In the genomic region with DNA sequence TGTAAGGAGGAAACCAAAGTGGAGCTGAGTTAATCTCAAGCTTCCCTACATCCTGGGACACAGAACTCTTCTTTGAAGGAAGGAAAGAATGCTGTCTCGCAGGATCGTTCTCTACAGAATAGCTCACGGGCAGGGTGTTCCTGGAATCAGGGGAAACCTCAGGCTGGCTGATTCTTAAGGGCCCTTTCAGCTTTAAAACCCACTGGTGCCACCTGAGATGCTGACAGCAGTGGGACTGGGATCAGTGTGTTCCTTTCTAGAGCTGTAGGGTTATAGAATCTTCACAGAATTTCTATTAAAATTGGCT, we compare ENCODE assay signal across 18 cellular contexts. TPM values are rescaled to one million over a fixed set of nuclear protein-coding genes. Genes with fewer than 3 reads are reported as not detected.
A peak's percentile ranks its signal among the peaks of the same experiment; 100 is the strongest.
DNase-seq lines count a peak whose midpoint lies in the region; ATAC-seq, FAIRE-seq and TF ChIP-seq lines count a peak whose summit lies in the region.
"Had no signal": no experiment of that assay in that cellular context is flagged by ENCODE, and none has a peak within 500 bp of the region (broad histone marks: within the 10 kb centered on the region; RNA-seq: fewer than 3 reads in every experiment).

No MANE protein-coding gene starts in this region.

- 0 out of 2 replicates have a peak, but pooled peaks cover 4% of the 10 kb centered on the region for H3K4me1 ChIP-seq in H9 (ENCODE audit: insufficient read depth, low read length)
- H3K4me1 ChIP-seq in K562 (replicated peaks in 1 of 2; ENCODE audit: control insufficient read depth in 2 of 2, insufficient read depth in 2 of 2, low read length in 2 of 2): no peaks in the 10 kb centered on the region
- peaks cover 13% of the 10 kb centered on the region for H3K4me1 ChIP-seq in mesodermal cell (ENCODE audit: control insufficient read depth, insufficient read depth, low read length, poor library complexity, severe bottlenecking)
- peaks cover 15 to 20% of the 10 kb centered on the region in 2 experiments for H3K4me1 ChIP-seq in trophoblast cell (ENCODE audit: control insufficient read depth in 1 of 2, insufficient read depth in 2 of 2, low read length in 2 of 2)

- peaks cover 28% of the 10 kb centered on the region; the same call in 2 of the 3 replicates for H3K36me3 ChIP-seq in K562 (ENCODE audit: control insufficient read depth, insufficient read depth, low read length)
- peaks cover 59% of the 10 kb centered on the region for H3K36me3 ChIP-seq in mesodermal cell (ENCODE audit: control insufficient read depth, insufficient read depth, low read length)
- H3K36me3 ChIP-seq in trophoblast cell (ENCODE audit: control insufficient read depth in 1 of 2, insufficient read depth in 2 of 2, low read length in 2 of 2): peaks cover 33 to 42% of the 10 kb centered on the region in 2 experiments

- no peak overlapping the region for H3K56ac ChIP-seq in H9 (ENCODE audit: insufficient read length, low read depth, low read length)

- no CpG with 5 or more reads among the region's 3 CpGs for WGBS in H9 (ENCODE audit: extremely low coverage, insufficient read length, low lambda C conversion rate)
- 92% methylated on average over 3 of the region's 3 CpGs for WGBS in K562 (ENCODE audit: insufficient coverage, low coverage, missing lambda C conversion rate)
- 96 to 100% methylated on average over 1 to 3 of the region's 3 CpGs for WGBS in mesodermal cell (ENCODE audit: insufficient coverage in 2 of 2), 2 experiments
- no CpG with 5 or more reads among the region's 3 CpGs for WGBS in trophoblast cell (ENCODE audit: extremely low coverage, insufficient coverage, insufficient read length)

- TF ChIP-seq POLR2A in K562 (conservative IDR thresholded peaks at IDR 0.05): no peak

- no peaks in the 10 kb centered on the region for H3K9me3 Mint-ChIP-seq in H9
- H3K9me3 Mint-ChIP-seq: CD4-positive, alpha-beta T cell; HFFc6 had no signal

- no peak overlapping the region for H3K4me3 ChIP-seq in K562
- H3K4me3 ChIP-seq in mesodermal cell (ENCODE audit: extremely low read depth, insufficient read depth, low read length, poor library complexity, severe bottlenecking): no peak overlapping the region
- no peak overlapping the region for H3K4me3 ChIP-seq in trophoblast cell (ENCODE audit: low read depth, low read length)

- H2AK5ac ChIP-seq in H9 (ENCODE audit: insufficient read length, low read length) (no peak overlapping the region), trophoblast cell (ENCODE audit: low read length) (no peak overlapping the region)

- H2BK5ac ChIP-seq in H9 (ENCODE audit: insufficient read length, low read length): no peak overlapping the region
- no peak overlapping the region for H2BK5ac ChIP-seq in trophoblast cell (ENCODE audit: low read depth, low read length, poor library complexity)

- H3K4me1 Mint-ChIP-seq in H9: peaks cover 19 to 51% of the 10 kb centered on the region in 2 experiments
- H3K4me1 Mint-ChIP-seq: B cell had no signal

- no peak overlapping the region for H2BK20ac ChIP-seq in H9 (ENCODE audit: low read depth, low read length, poor library complexity, severe bottlenecking)

- no peak overlapping the region for H4K91ac ChIP-seq in H9 (ENCODE audit: insufficient read length, low read depth, low read length)
- no peak overlapping the region for H4K91ac ChIP-seq in trophoblast cell (ENCODE audit: low read depth, low read length)

- no peak overlapping the region for H2BK15ac ChIP-seq in H9 (ENCODE audit: low read depth, low read length)

- H3K4ac ChIP-seq in H9 (ENCODE audit: low read depth, low read length): no peak overlapping the region
- no peak overlapping the region for H3K4ac ChIP-seq in trophoblast cell (ENCODE audit: low read depth, low read length)

- no peaks in the 10 kb centered on the region for H4K20me1 ChIP-seq in H9 (ENCODE audit: control insufficient read depth, insufficient read depth, insufficient read length)
- H4K20me1 ChIP-seq in K562 (replicated peaks; ENCODE audit: control insufficient read depth, insufficient read depth, low read length): no peaks in the 10 kb centered on the region

- no peak overlapping the region for H3K23ac ChIP-seq in H9 (ENCODE audit: insufficient read length, low read depth, low read length)
- H3K23ac ChIP-seq in trophoblast cell (ENCODE audit: low read length): no peak overlapping the region

- H4K5ac ChIP-seq in H9 (ENCODE audit: insufficient read length, low read depth, low read length): no peak overlapping the region

- H3K79me1 ChIP-seq in H9 (ENCODE audit: insufficient read depth, low read depth, low read length, poor library complexity, severe bottlenecking): no peaks in the 10 kb centered on the region
- peaks cover 4% of the 10 kb centered on the region for H3K79me1 ChIP-seq in trophoblast cell (ENCODE audit: low read length)

- no peaks in the 10 kb centered on the region for H3K27me3 Mint-ChIP-seq in H9 (ENCODE audit: low read depth)
- H3K27me3 Mint-ChIP-seq: B cell; CD4-positive, alpha-beta T cell had no signal

- intact Hi-C loops in K562 (cut with micrococcal nuclease): no loop called here

- peak; percentile 15 for FAIRE-seq in K562 (lab: Jason Lieb, UNC)
- FAIRE-seq: GM12891, H1 had no signal

- H3K23me2 ChIP-seq in H9 (ENCODE audit: insufficient read length, low read depth, low read length, poor library complexity, severe bottlenecking): no peaks in the 10 kb centered on the region

- H3K4me2 ChIP-seq in H9 (ENCODE audit: insufficient read depth, insufficient read length, low read length): no peak overlapping the region
- H3K4me2 ChIP-seq in K562 (ENCODE audit: insufficient read depth, low read length): no peak overlapping the region
- no peak overlapping the region for H3K4me2 ChIP-seq in trophoblast cell (ENCODE audit: low read length)

- no peak overlapping the region for H2AFZ ChIP-seq in H9 (ENCODE audit: low read length)
- H2AFZ ChIP-seq in K562 (ENCODE audit: low read depth, low read length): no peak overlapping the region
- H2AFZ ChIP-seq in trophoblast cell (ENCODE audit: insufficient read depth, low read length, poor library complexity): no peak overlapping the region

- H3K79me2 ChIP-seq in H9 (ENCODE audit: insufficient read depth, low read length) (no peaks in the 10 kb centered on the region), K562 (ENCODE audit: control insufficient read depth, insufficient read depth, low read length) (no peaks in the 10 kb centered on the region), trophoblast cell (ENCODE audit: control insufficient read depth, insufficient read depth, low read length, poor library complexity) (no peaks in the 10 kb centered on the region)

- no peak overlapping the region for H3T11ph ChIP-seq in H9 (ENCODE audit: low read length)

- H3K27ac ChIP-seq in H9 (ENCODE audit: insufficient read length, low read depth, low read length): no peak overlapping the region
- H3K27ac ChIP-seq in K562 (ENCODE audit: extremely low read depth, low read depth, low read length): no peak overlapping the region
- peak overlapping the region; percentile 8 for H3K27ac ChIP-seq in mesodermal cell (ENCODE audit: low read depth, low read length, severe bottlenecking)
- H3K27ac ChIP-seq in trophoblast cell (ENCODE audit: low read depth, low read length): no peak overlapping the region

- peaks cover 7 to 37% (median 34%) of the 10 kb centered on the region in 3 experiments for H3K36me3 Mint-ChIP-seq in H9 (ENCODE audit: insufficient read depth in 1 of 3, low read depth in 3 of 3)

- in situ Hi-C loops in K562 (cut with MboI): no loop called here

- H2BK120ac ChIP-seq in H9 (ENCODE audit: low read depth, low read length, poor library complexity, severe bottlenecking): no peak overlapping the region
- no peak overlapping the region for H2BK120ac ChIP-seq in trophoblast cell (ENCODE audit: insufficient read depth, low read length, poor library complexity)

- TF ChIP-seq CTCF in H9 (conservative IDR thresholded peaks at IDR 0.05) (no peak), K562 (IDR thresholded peaks at IDR 0.05 in 2 of 3, conservative IDR thresholded peaks at IDR 0.05 in 1 of 3; ENCODE audit: insufficient read depth in 2 of 3, low read depth in 1 of 3, low read length in 3 of 3) (no peak), GM10248 (IDR thresholded peaks at IDR 0.05; ENCODE audit: control extremely low read depth, extremely low read depth, low read depth, missing control alignments) (no peak)

- H4K8ac ChIP-seq in H9 (replicated peaks; ENCODE audit: insufficient read length, low read depth, low read length): no peak overlapping the region
- H4K8ac ChIP-seq in trophoblast cell (ENCODE audit: low read depth, low read length): no peak overlapping the region

- TF ChIP-seq RAD21 in K562 (CRISPR knock-in tag; conservative IDR thresholded peaks at IDR 0.05 in 1 of 2, IDR thresholded peaks at IDR 0.05 in 1 of 2): no peak

- BruUV-seq in K562 (replicated peaks; lab: Mats Ljungman, UMichigan): no TSS peak

- POLR2A ChIA-PET in K562 (lab: Yijun Ruan, JAX): interaction anchor here (0.7 to 1.8 kb wide), 2 partner anchors 9 to 38 kb away, joined by 3 to 11 read pairs; no protein-coding TSS in a partner anchor
- POLR2A ChIA-PET in GM10248 (lab: Yijun Ruan, JAX): no interaction called here

- H3K9me3 ChIP-seq in H9 (ENCODE audit: control insufficient read depth, low read depth, low read length): no peaks in the 10 kb centered on the region
- H3K9me3 ChIP-seq in K562 (replicated peaks; ENCODE audit: control insufficient read depth, insufficient read depth, low read depth, low read length): no peaks in the 10 kb centered on the region
- no peaks in the 10 kb centered on the region for H3K9me3 ChIP-seq in mesodermal cell (ENCODE audit: control insufficient read depth, low read length)
- no peaks in the 10 kb centered on the region for H3K9me3 ChIP-seq in trophoblast cell (ENCODE audit: insufficient read depth, low read depth, low read length)

- no peak overlapping the region for H3K4me3 Mint-ChIP-seq in H9
- H3K4me3 Mint-ChIP-seq: B cell; CD4-positive, alpha-beta T cell; HFFc6 had no signal

- no peak overlapping the region for H3K14ac ChIP-seq in H9 (ENCODE audit: insufficient read depth, low read length)
- no peak overlapping the region for H3K14ac ChIP-seq in trophoblast cell (ENCODE audit: low read length)

- H3K27me3 ChIP-seq in H9 (ENCODE audit: insufficient read depth, low read length) (no peaks in the 10 kb centered on the region), K562 (ENCODE audit: control insufficient read depth in 2 of 2, insufficient read depth in 2 of 2, low read length in 2 of 2) (no peaks in the 10 kb centered on the region), trophoblast cell (ENCODE audit: insufficient read depth, low read length) (no peaks in the 10 kb centered on the region)

- H4K12ac ChIP-seq in trophoblast cell (ENCODE audit: low read depth, low read length): no peak overlapping the region

- H2BK12ac ChIP-seq in H9 (ENCODE audit: insufficient read length, low read depth, low read length): no peak overlapping the region
- no peak overlapping the region for H2BK12ac ChIP-seq in trophoblast cell (ENCODE audit: low read length)

- DNase-seq in H9 (no peak), K562 (ENCODE audit: extremely low read depth in 1 of 4, low spot score in 3 of 4) (no peak), trophoblast cell (peak; percentile 62 to 80), GM10248 (ENCODE audit: extremely low spot score) (no peak)
- no peak for DNase-seq in activated CD4-positive, alpha-beta T cell treated with anti-CD3 and anti-CD28 coated beads, Interleukin-2, amount 50 U/mL, for 1 hour
- DNase-seq: ACHN, C1 segment of cervical spinal cord, Calu3, DMS 273 treated with DMSO at 0.1 percent for 48 hours, HCEC 1CT, HFFc6, Karpas-422 had no signal

- no peak overlapping the region for H3K9ac ChIP-seq in H9 (ENCODE audit: extremely low read depth, insufficient read length, low read length)
- peak overlapping the region in 1 of 2 experiments; percentile 61; a peak in 1 of 4 replicates for H3K9ac ChIP-seq in K562 (ENCODE audit: insufficient read depth in 1 of 2, low read depth in 2 of 2, low read length in 2 of 2)
- H3K9ac ChIP-seq in trophoblast cell (ENCODE audit: low read length): no peak overlapping the region

- no peak overlapping the region for H3K18ac ChIP-seq in H9 (ENCODE audit: insufficient read length, low read depth, low read length)
- H3K18ac ChIP-seq in trophoblast cell (ENCODE audit: low read length): no peak overlapping the region

- H3K27ac Mint-ChIP-seq in H9: peak overlapping the region in 2 of 3 experiments; percentile 79 to 94; a peak in 5 of 7 replicates
- H3K27ac Mint-ChIP-seq: B cell; CD4-positive, alpha-beta T cell; HFFc6 had no signal

- CTCF ChIA-PET in K562 (lab: Yijun Ruan, JAX; ENCODE audit: low intra/inter-chr PET ratio) (no interaction called here), GM10248 (lab: Yijun Ruan, JAX) (interaction anchor here (1.6 to 2.5 kb wide), 4 partner anchors 8 to 250 kb away, joined by 3 to 8 read pairs (median 8); no protein-coding TSS in a partner anchor)

- ATAC-seq in K562 (no peak), HG03159 (IDR thresholded peaks at IDR 0.05; ENCODE audit: unreplicated experiment) (no peak)

- no peaks in the 10 kb centered on the region for H3K9me1 ChIP-seq in K562 (ENCODE audit: control insufficient read depth, insufficient read depth, low read length)

- no peak for TF ChIP-seq EP300 in K562 (IDR thresholded peaks at IDR 0.05; ENCODE audit: low read length)

RNA-seq across cellular contexts. Expression of gene UBE3B, which starts 47.8 kb away (rescaled TPM):
- 23.6 and 24.2 TPM in 2 replicates for total RNA-seq in H9 (2021)
- 126 and 128 TPM in 2 replicates for total RNA-seq in K562 (2011; cell fraction: chromatin; rRNA removed; ENCODE audit: low replicate concordance)
- total RNA-seq in K562 (2011; cell fraction: nucleolus; rRNA removed): 54.6 and 61.0 TPM in 2 replicates
- 70.8 and 93.3 TPM in 2 replicates for total RNA-seq in K562 (2011; cell fraction: nucleoplasm; rRNA removed)
- total RNA-seq in K562 (2014; rRNA removed): 16.2 and 19.8 TPM in 2 replicates
- total RNA-seq in K562 (2014; rRNA removed; fragmentation: Illumina TruSeq; extraction: Trizol): 12.2 and 13.8 TPM in 2 replicates
- 11.5 and 11.6 TPM in 2 replicates for total RNA-seq in K562 (2015; rRNA removed; fragmentation: Illumina TruSeq; extraction: Trizol)
- total RNA-seq in K562 (2021): 18.7 and 21.8 TPM in 2 replicates
- 23.6 and 28.5 TPM in 2 replicates for polyA plus RNA-seq in K562 (2011; rRNA removed)
- polyA plus RNA-seq in K562 (2011; cell fraction: cytosol; rRNA removed): 11.8 and 17.3 TPM in 2 replicates
- polyA plus RNA-seq in K562 (2011; cell fraction: nucleus; rRNA removed): 102 and 103 TPM in 2 replicates
- 13.6 and 18.2 TPM in 2 replicates for polyA plus RNA-seq in K562 (2012)
- 14.8 and 17.1 TPM in 2 replicates for polyA plus RNA-seq in K562 (2014; fragmentation: Illumina TruSeq; extraction: Trizol)
- polyA plus RNA-seq in K562 (2014; fragmentation: Nextera tagmentation; extraction: Ambion mirVana): 1 to 10 TPM; 7.6 to 8.1 TPM
- polyA plus RNA-seq in K562 (2014; rRNA removed): 15.5 and 22.1 TPM in 2 replicates
- 49.4 and 50.7 TPM in 2 replicates for polyA minus RNA-seq in K562 (2011; rRNA and poly(A)+ RNA removed)
- 18.0 and 22.2 TPM in 2 replicates for polyA minus RNA-seq in K562 (2011; cell fraction: cytosol; rRNA and poly(A)+ RNA removed)
- polyA minus RNA-seq in K562 (2011; cell fraction: nucleus; rRNA and poly(A)+ RNA removed): 56.4 and 98.5 TPM in 2 replicates
- polyA plus RNA-seq in mesodermal cell (2013, experiment 1 of 2): 30.0 TPM
- polyA plus RNA-seq in mesodermal cell (2013, experiment 2 of 2): 24.4 TPM
- polyA plus RNA-seq in trophoblast cell (2013): 21.3 and 22.4 TPM in 2 replicates

RNA-seq across cellular contexts. Expression of gene MMAB, which starts 48.1 kb away (rescaled TPM):
- total RNA-seq in H9 (2021) (22.5 and 24.3 TPM in 2 replicates), K562 (2014; rRNA removed) (71.0 and 73.4 TPM in 2 replicates), K562 (2014; rRNA removed; fragmentation: Illumina TruSeq; extraction: Trizol) (37.5 and 39.5 TPM in 2 replicates), K562 (2015; rRNA removed; fragmentation: Illumina TruSeq; extraction: Trizol) (53.4 and 56.1 TPM in 2 replicates), K562 (2021) (63.9 and 70.5 TPM in 2 replicates)
- total RNA-seq in K562 (2011; cell fraction: chromatin; rRNA removed; ENCODE audit: low replicate concordance): 78.3 and 122 TPM in 2 replicates
- 64.2 and 65.9 TPM in 2 replicates for total RNA-seq in K562 (2011; cell fraction: nucleolus; rRNA removed)
- 65.3 and 66.3 TPM in 2 replicates for total RNA-seq in K562 (2011; cell fraction: nucleoplasm; rRNA removed)
- polyA plus RNA-seq in K562 (2011; rRNA removed) (46.2 and 52.8 TPM in 2 replicates), K562 (2014; fragmentation: Illumina TruSeq; extraction: Trizol) (30.6 and 48.2 TPM in 2 replicates), K562 (2014; fragmentation: Nextera tagmentation; extraction: Ambion mirVana) (10 to 100 TPM in 1 of 2 experiments, 1 to 10 TPM in 1; 9.5 to 21.1 TPM), K562 (2014; rRNA removed) (75.0 and 76.1 TPM in 2 replicates)
- polyA plus RNA-seq in K562 (2011; cell fraction: cytosol; rRNA removed): 45.2 and 45.3 TPM in 2 replicates
- 64.4 and 74.5 TPM in 2 replicates for polyA plus RNA-seq in K562 (2011; cell fraction: nucleus; rRNA removed)
- 75.8 and 92.9 TPM in 2 replicates for polyA plus RNA-seq in K562 (2012)
- 37.7 and 38.3 TPM in 2 replicates for polyA minus RNA-seq in K562 (2011; rRNA and poly(A)+ RNA removed)
- polyA minus RNA-seq in K562 (2011; cell fraction: cytosol; rRNA and poly(A)+ RNA removed): 19.1 and 29.5 TPM in 2 replicates
- 18.6 and 31.8 TPM in 2 replicates for polyA minus RNA-seq in K562 (2011; cell fraction: nucleus; rRNA and poly(A)+ RNA removed)
- 52.1 TPM for polyA plus RNA-seq in mesodermal cell (2013, experiment 1 of 2)
- 52.6 TPM for polyA plus RNA-seq in mesodermal cell (2013, experiment 2 of 2)
- polyA plus RNA-seq in trophoblast cell (2013): 21.0 and 23.1 TPM in 2 replicates

RNA-seq across cellular contexts. Expression of gene KCTD10, which starts 48.1 kb away (rescaled TPM):
- total RNA-seq in H9 (2021): 67.1 and 71.3 TPM in 2 replicates
- total RNA-seq in K562 (2011; cell fraction: chromatin; rRNA removed; ENCODE audit: low replicate concordance): 70.7 and 115 TPM in 2 replicates
- 74.2 and 80.5 TPM in 2 replicates for total RNA-seq in K562 (2011; cell fraction: nucleolus; rRNA removed)
- 83.2 and 88.9 TPM in 2 replicates for total RNA-seq in K562 (2011; cell fraction: nucleoplasm; rRNA removed)
- total RNA-seq in K562 (2014; rRNA removed): 10.1 and 22.7 TPM in 2 replicates
- 13.3 and 16.7 TPM in 2 replicates for total RNA-seq in K562 (2014; rRNA removed; fragmentation: Illumina TruSeq; extraction: Trizol)
- total RNA-seq in K562 (2015; rRNA removed; fragmentation: Illumina TruSeq; extraction: Trizol): 14.9 and 15.7 TPM in 2 replicates
- 20.4 and 24.1 TPM in 2 replicates for total RNA-seq in K562 (2021)
- polyA plus RNA-seq in K562 (2011; rRNA removed): 37.5 and 40.7 TPM in 2 replicates
- polyA plus RNA-seq in K562 (2011; cell fraction: cytosol; rRNA removed): 38.5 and 40.1 TPM in 2 replicates
- 56.0 and 66.5 TPM in 2 replicates for polyA plus RNA-seq in K562 (2011; cell fraction: nucleus; rRNA removed)
- polyA plus RNA-seq in K562 (2012): 15.0 and 18.6 TPM in 2 replicates
- 19.2 and 25.9 TPM in 2 replicates for polyA plus RNA-seq in K562 (2014; fragmentation: Illumina TruSeq; extraction: Trizol)
- polyA plus RNA-seq in K562 (2014; fragmentation: Nextera tagmentation; extraction: Ambion mirVana): 10 to 100 TPM in 1 of 2 experiments, 1 to 10 TPM in 1; 1.9 to 12.3 TPM
- 19.1 and 21.8 TPM in 2 replicates for polyA plus RNA-seq in K562 (2014; rRNA removed)
- 63.9 and 66.3 TPM in 2 replicates for polyA minus RNA-seq in K562 (2011; rRNA and poly(A)+ RNA removed)
- 26.6 and 27.7 TPM in 2 replicates for polyA minus RNA-seq in K562 (2011; cell fraction: cytosol; rRNA and poly(A)+ RNA removed)
- 54.7 and 75.9 TPM in 2 replicates for polyA minus RNA-seq in K562 (2011; cell fraction: nucleus; rRNA and poly(A)+ RNA removed)
- 94.1 TPM for polyA plus RNA-seq in mesodermal cell (2013, experiment 1 of 2)
- polyA plus RNA-seq in mesodermal cell (2013, experiment 2 of 2): 84.8 TPM
- 105 and 107 TPM in 2 replicates for polyA plus RNA-seq in trophoblast cell (2013)

RNA-seq across cellular contexts. Expression of gene MVK, which starts 48.4 kb away (rescaled TPM):
- total RNA-seq in H9 (2021) (17.4 and 19.2 TPM in 2 replicates), K562 (2014; rRNA removed) (28.5 and 38.9 TPM in 2 replicates), K562 (2014; rRNA removed; fragmentation: Illumina TruSeq; extraction: Trizol) (15.7 and 18.3 TPM in 2 replicates), K562 (2015; rRNA removed; fragmentation: Illumina TruSeq; extraction: Trizol) (18.3 and 18.5 TPM in 2 replicates), K562 (2021) (31.3 and 33.6 TPM in 2 replicates)
- 79.5 and 160 TPM in 2 replicates for total RNA-seq in K562 (2011; cell fraction: chromatin; rRNA removed; ENCODE audit: low replicate concordance)
- total RNA-seq in K562 (2011; cell fraction: nucleolus; rRNA removed): 90.1 and 97.0 TPM in 2 replicates
- 76.8 and 77.1 TPM in 2 replicates for total RNA-seq in K562 (2011; cell fraction: nucleoplasm; rRNA removed)
- polyA plus RNA-seq in K562 (2011; rRNA removed) (28.1 and 41.9 TPM in 2 replicates), K562 (2014; fragmentation: Illumina TruSeq; extraction: Trizol) (18.8 and 24.2 TPM in 2 replicates), K562 (2014; fragmentation: Nextera tagmentation; extraction: Ambion mirVana) (1 to 10 TPM in 1 of 2 experiments, under 1 TPM in 1; 0.41 to 1.9 TPM), K562 (2014; rRNA removed) (23.1 and 25.8 TPM in 2 replicates)
- polyA plus RNA-seq in K562 (2011; cell fraction: cytosol; rRNA removed): 36.4 and 59.2 TPM in 2 replicates
- 74.2 and 83.2 TPM in 2 replicates for polyA plus RNA-seq in K562 (2011; cell fraction: nucleus; rRNA removed)
- polyA plus RNA-seq in K562 (2012): 27.7 and 36.8 TPM in 2 replicates
- polyA minus RNA-seq in K562 (2011; rRNA and poly(A)+ RNA removed): 21.8 and 28.3 TPM in 2 replicates
- 13.8 and 21.5 TPM in 2 replicates for polyA minus RNA-seq in K562 (2011; cell fraction: cytosol; rRNA and poly(A)+ RNA removed)
- 24.4 and 38.3 TPM in 2 replicates for polyA minus RNA-seq in K562 (2011; cell fraction: nucleus; rRNA and poly(A)+ RNA removed)
- 47.0 TPM for polyA plus RNA-seq in mesodermal cell (2013, experiment 1 of 2)
- 39.4 TPM for polyA plus RNA-seq in mesodermal cell (2013, experiment 2 of 2)
- polyA plus RNA-seq in trophoblast cell (2013): 28.5 and 28.6 TPM in 2 replicates

Comparison
In these comparisons a context has a peak if more than half of its experiments do, and no peak if none do; other contexts are left out.
1. DNase-seq: peak in trophoblast cell (2 of 2); none in H9 (single experiment), K562 (0 of 4), activated CD4-positive, alpha-beta T cell treated with anti-CD3 and anti-CD28 coated beads, Interleukin-2, amount 50 U/mL, for 1 hour (single experiment) and GM10248 (single experiment).